22 cellular contexts compared by ENCODE assay signal in genomic region chr2:106579750-106580197, GRCh38.
"Had no signal": no experiment of that assay in that cellular context is flagged by ENCODE, and none has a peak within 500 bp of the region (broad histone marks: within the 10 kb centered on the region; RNA-seq: fewer than 3 reads in every experiment).

No MANE protein-coding gene starts in this region.

- H3K9me3 Mint-ChIP-seq: activated B cell treated with CpG ODN at 0.5 μM for 24 hours; activated CD4-positive, alpha-beta memory T cell treated with anti-CD3 and anti-CD28 coated beads, Interleukin-2, amount 10 ng/mL, durations not matched to agents 7 days and 5 days; activated T-helper 2 cell treated with anti-CD3 and anti-CD28 coated beads, Interferon-gamma antibody, Interleukin-2, Interleukin-4, amounts not matched to agents 10 μg/mL and 5 μg/mL and 100 μg/mL, durations not matched to agents 14 hours and 24 hours and 36 hours; central memory CD8-positive, alpha-beta T cell; naive thymus-derived CD4-positive, alpha-beta T cell; T-helper 2 cell treated with Interferon-gamma antibody and Interleukin-4, amounts not matched to agents 5 μg/mL and 100 μg/mL, for 36 hours had no signal

- ATAC-seq: activated CD8-positive, alpha-beta memory T cell treated with anti-CD3 and anti-CD28 coated beads, Interleukin-2, amount 10 ng/mL, durations not matched to agents 7 days and 5 days; foreskin keratinocyte; mucosa of descending colon; naive thymus-derived CD4-positive, alpha-beta T cell had no signal

- H3K27ac ChIP-seq: colonic mucosa, epithelial cell of prostate, foreskin keratinocyte, ovary, tibial artery had no signal

- H3K4me1 ChIP-seq: colonic mucosa, foreskin keratinocyte had no signal

- DNase-seq: activated B cell treated with CpG ODN at 0.5 μM for 24 hours; activated CD4-positive, alpha-beta memory T cell treated with anti-CD3 and anti-CD28 coated beads, Interleukin-2, amount 10 ng/mL, durations not matched to agents 7 days and 5 days; activated CD4-positive, alpha-beta T cell treated with anti-CD3 and anti-CD28 coated beads for 48 hours; activated CD8-positive, alpha-beta memory T cell treated with anti-CD3 and anti-CD28 coated beads, Interleukin-2, amount 10 ng/mL, durations not matched to agents 7 days and 5 days; activated naive CD4-positive, alpha-beta T cell treated with Interleukin-2 at 50 U/mL for 16 hours; anterior cingulate cortex; colonic mucosa; endodermal cell; foreskin keratinocyte; mesenchymal stem cell; mucosa of descending colon; naive thymus-derived CD4-positive, alpha-beta T cell; ovary; stimulated activated CD4-positive, alpha-beta T cell treated with anti-CD3 and anti-CD28 coated beads, Interleukin-1b, Interleukin-23, amount 100 ng/mL, for 48 hours; stimulated activated CD8-positive, alpha-beta memory T cell treated with anti-CD3 and anti-CD28 coated beads, Interleukin-4, amount 100 ng/mL, for 48 hours; stimulated activated naive CD4-positive, alpha-beta T cell; tibial artery had no signal

- H3K4me3 Mint-ChIP-seq: activated B cell treated with CpG ODN at 0.5 μM for 24 hours; activated CD4-positive, alpha-beta memory T cell treated with anti-CD3 and anti-CD28 coated beads, Interleukin-2, amount 10 ng/mL, durations not matched to agents 7 days and 5 days; activated CD8-positive, alpha-beta memory T cell treated with anti-CD3 and anti-CD28 coated beads, Interleukin-2, amount 10 ng/mL, durations not matched to agents 7 days and 5 days; brain; central memory CD8-positive, alpha-beta T cell; endodermal cell; T-helper 2 cell treated with Interferon-gamma antibody and Interleukin-4, amounts not matched to agents 5 μg/mL and 100 μg/mL, for 36 hours had no signal

- H3K36me3 Mint-ChIP-seq: activated CD8-positive, alpha-beta memory T cell treated with anti-CD3 and anti-CD28 coated beads, Interleukin-2, amount 10 ng/mL, durations not matched to agents 7 days and 5 days; brain; naive thymus-derived CD4-positive, alpha-beta T cell had no signal

- H3K27ac Mint-ChIP-seq: activated B cell treated with CpG ODN at 0.5 μM for 24 hours; activated CD4-positive, alpha-beta memory T cell treated with anti-CD3 and anti-CD28 coated beads, Interleukin-2, amount 10 ng/mL, durations not matched to agents 7 days and 5 days; activated CD8-positive, alpha-beta memory T cell treated with anti-CD3 and anti-CD28 coated beads, Interleukin-2, amount 10 ng/mL, durations not matched to agents 7 days and 5 days; activated T-helper 2 cell treated with anti-CD3 and anti-CD28 coated beads, Interferon-gamma antibody, Interleukin-2, Interleukin-4, amounts not matched to agents 10 μg/mL and 5 μg/mL and 100 μg/mL, durations not matched to agents 14 hours and 24 hours and 36 hours; brain; endodermal cell; naive thymus-derived CD4-positive, alpha-beta T cell; T-helper 2 cell treated with Interferon-gamma antibody and Interleukin-4, amounts not matched to agents 5 μg/mL and 100 μg/mL, for 36 hours had no signal

- H3K4me3 ChIP-seq: colonic mucosa, mucosa of descending colon, ovary, tibial artery had no signal

- H3K27me3 ChIP-seq: colonic mucosa, ovary had no signal

- H3K36me3 ChIP-seq: colonic mucosa, ovary, tibial artery had no signal

- H3K9me3 ChIP-seq: colonic mucosa, mucosa of descending colon, ovary, tibial artery had no signal
